ENCODE assay signal across 20 cellular contexts in the genomic region with DNA sequence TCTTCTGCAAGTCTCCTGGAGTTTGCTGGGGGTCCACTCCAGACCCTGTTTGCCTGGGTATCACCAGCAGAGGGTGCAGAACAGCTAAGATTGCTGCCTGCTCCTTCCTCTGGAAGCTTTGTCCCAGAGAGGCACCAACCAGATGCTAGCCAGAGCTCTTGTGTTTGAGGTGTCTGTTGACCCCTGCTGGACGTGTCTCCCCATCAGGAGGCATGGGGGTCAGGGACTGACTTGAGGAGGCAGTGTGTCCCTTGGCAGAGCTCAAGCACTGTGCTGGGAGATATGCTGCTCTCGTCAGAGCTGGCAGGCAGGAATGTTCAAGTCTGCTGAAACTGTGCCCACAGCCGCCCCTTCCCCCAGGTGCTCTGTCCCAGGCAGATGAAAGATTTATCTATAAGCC.
A peak's percentile ranks its signal among the peaks of the same experiment; 100 is the strongest.
DNase-seq lines count a peak whose midpoint lies in the region; ATAC-seq and TF ChIP-seq lines count a peak whose summit lies in the region.
"Had no signal": no experiment of that assay in that cellular context is flagged by ENCODE, and none has a peak within 500 bp of the region (broad histone marks: within the 10 kb centered on the region; RNA-seq: fewer than 3 reads in every experiment).

No MANE protein-coding gene starts in this region.

- H3K18ac ChIP-seq in neuronal stem cell (ENCODE audit: low read length), result peak overlapping the region; percentile 2

- no peak for TF ChIP-seq EP300 in Ishikawa (IDR thresholded peaks at IDR 0.05; ENCODE audit: borderline replicate concordance)

- no peak overlapping the region for H2BK15ac ChIP-seq in neuronal stem cell (ENCODE audit: low read length)

- H4K91ac ChIP-seq in neuronal stem cell (ENCODE audit: low read depth, low read length, poor library complexity), result no peak overlapping the region

- H3K27me3 ChIP-seq in endodermal cell (ENCODE audit: control insufficient read depth, insufficient read depth, low read length, poor library complexity, severe bottlenecking), result no peaks in the 10 kb centered on the region
- H3K27me3 ChIP-seq in neuronal stem cell (ENCODE audit: control insufficient read depth in 3 of 3, insufficient read depth in 3 of 3, low read depth in 1 of 3, low read length in 3 of 3), result no peaks in the 10 kb centered on the region
- H3K27me3 ChIP-seq: BLaER1 treated with 17β-estradiol and CSF1 and Interleukin-3, amounts not matched to agents 10 nM and 100 nM had no signal

- peaks cover 6% of the 10 kb centered on the region for H3K9me3 Mint-ChIP-seq in endodermal cell
- H3K9me3 Mint-ChIP-seq in stimulated activated naive CD8-positive, alpha-beta T cell treated with anti-CD3 and anti-CD28 coated beads, Interleukin-15, amount 100 ng/mL, for 72 hours, result peaks cover 5 to 18% of the 10 kb centered on the region in 2 donors

- H3K4me1 ChIP-seq in endodermal cell (ENCODE audit: control insufficient read depth, insufficient read depth, low read length) (no peaks in the 10 kb centered on the region), neuronal stem cell (ENCODE audit: control insufficient read depth in 2 of 2, insufficient read depth in 1 of 2, low read depth in 1 of 2, low read length in 2 of 2) (no peaks in the 10 kb centered on the region)
- H3K4me1 ChIP-seq: BLaER1 treated with 17β-estradiol and CSF1 and Interleukin-3, amounts not matched to agents 10 nM and 100 nM; HAP-1 had no signal

- no peaks in the 10 kb centered on the region for H3K36me3 ChIP-seq in endodermal cell (ENCODE audit: control insufficient read depth, insufficient read depth, low read length)
- no peaks in the 10 kb centered on the region for H3K36me3 ChIP-seq in neuronal stem cell (replicated peaks in 1 of 2; ENCODE audit: control insufficient read depth in 2 of 2, insufficient read depth in 2 of 2, low read length in 2 of 2)
- H3K36me3 ChIP-seq: BLaER1 treated with 17β-estradiol and CSF1 and Interleukin-3, amounts not matched to agents 10 nM and 100 nM; HAP-1 had no signal

- no peak overlapping the region for H2BK120ac ChIP-seq in neuronal stem cell (ENCODE audit: low read depth, low read length)

- no peaks in the 10 kb centered on the region for H3K9me3 ChIP-seq in endodermal cell (ENCODE audit: control insufficient read depth, low read length)
- H3K9me3 ChIP-seq in neuronal stem cell (replicated peaks in 1 of 2; ENCODE audit: control insufficient read depth in 2 of 2, insufficient read depth in 1 of 2, low read depth in 1 of 2, low read length in 2 of 2), result no peaks in the 10 kb centered on the region
- H3K9me3 ChIP-seq: HAP-1 had no signal

- no peak overlapping the region for H2BK5ac ChIP-seq in neuronal stem cell (ENCODE audit: low read length)

- 84 to 100% methylated on average over 1 to 3 of the region's 3 CpGs for WGBS in endodermal cell (ENCODE audit: insufficient coverage in 1 of 2, insufficient read length in 1 of 2), 2 experiments
- WGBS in neuronal stem cell (ENCODE audit: extremely low coverage in 2 of 2, insufficient read length in 2 of 2, insufficient replicate concordance in 1 of 2), 2 donors, result no CpG with 5 or more reads among the region's 3 CpGs

- H3K4me3 ChIP-seq in endodermal cell (ENCODE audit: low read length), result no peak overlapping the region
- no peak overlapping the region for H3K4me3 ChIP-seq in neuronal stem cell (ENCODE audit: low read length in 2 of 2)
- H3K4me3 ChIP-seq: BLaER1 treated with 17β-estradiol and CSF1 and Interleukin-3, amounts not matched to agents 10 nM and 100 nM; HAP-1 had no signal

- H3K4me1 Mint-ChIP-seq in endodermal cell, result no peaks in the 10 kb centered on the region
- H3K4me1 Mint-ChIP-seq in stimulated activated naive CD8-positive, alpha-beta T cell treated with anti-CD3 and anti-CD28 coated beads, Interleukin-15, amount 100 ng/mL, for 72 hours, result no peaks in the 10 kb centered on the region
- H3K4me1 Mint-ChIP-seq: B cell; CD4-positive, CD25-positive, alpha-beta regulatory T cell; CD8-positive, alpha-beta memory T cell; IgD-negative memory B cell had no signal

- H3K36me3 Mint-ChIP-seq in endodermal cell (ENCODE audit: low read depth), result no peaks in the 10 kb centered on the region
- H3K36me3 Mint-ChIP-seq: CD4-positive, CD25-positive, alpha-beta regulatory T cell had no signal

- H3K9ac ChIP-seq in endodermal cell (ENCODE audit: extremely low read depth, low read length, poor library complexity, severe bottlenecking) (no peak overlapping the region), neuronal stem cell (ENCODE audit: low read depth, low read length, poor library complexity) (no peak overlapping the region)
- H3K9ac ChIP-seq: BLaER1 treated with 17β-estradiol and CSF1 and Interleukin-3, amounts not matched to agents 10 nM and 100 nM had no signal

- no peaks in the 10 kb centered on the region for H3K79me1 ChIP-seq in neuronal stem cell (ENCODE audit: low read depth, low read length)

- no peak overlapping the region for H4K8ac ChIP-seq in neuronal stem cell (ENCODE audit: low read depth, low read length)

- no peak overlapping the region for H2BK12ac ChIP-seq in neuronal stem cell (ENCODE audit: low read length)

- no peak overlapping the region for H3K23ac ChIP-seq in neuronal stem cell (ENCODE audit: low read depth, low read length, poor library complexity)

- TF ChIP-seq CTCF in endodermal cell (conservative IDR thresholded peaks at IDR 0.05), result peak; percentile 52

- no peak overlapping the region for H2AFZ ChIP-seq in neuronal stem cell (ENCODE audit: low read length)

- TF ChIP-seq RAD21 in Ishikawa (IDR thresholded peaks at IDR 0.05; ENCODE audit: low read depth), result peak; percentile 11; the same call in 1 of the 2 replicates

- no peak overlapping the region for H2AK5ac ChIP-seq in neuronal stem cell (ENCODE audit: low read depth, low read length)

- DNase-seq in ELF-1 (ENCODE audit: low read depth, low spot score) (peak; percentile 3), endodermal cell (peak; percentile 49), neuronal stem cell (ENCODE audit: low spot score) (no peak), HPDE6-E6E7 (ENCODE audit: extremely low spot score) (no peak), ecto neural progenitor cell (ENCODE audit: low spot score) (no peak)
- DNase-seq in stimulated activated naive CD8-positive, alpha-beta T cell treated with anti-CD3 and anti-CD28 coated beads, Interleukin-15, amount 100 ng/mL, for 72 hours, result no peak
- DNase-seq: 8988T; CD4-positive, CD25-positive, alpha-beta regulatory T cell; CD8-positive, alpha-beta memory T cell; COR-L47; GDM1; GOT3; KG1 had no signal

- no peak overlapping the region for H3K4me3 Mint-ChIP-seq in endodermal cell
- H3K4me3 Mint-ChIP-seq in stimulated activated naive CD8-positive, alpha-beta T cell treated with anti-CD3 and anti-CD28 coated beads, Interleukin-15, amount 100 ng/mL, for 72 hours, result no peak overlapping the region
- H3K4me3 Mint-ChIP-seq: B cell; CD4-positive, CD25-positive, alpha-beta regulatory T cell; CD8-positive, alpha-beta memory T cell; IgD-negative memory B cell had no signal

- ATAC-seq in stimulated activated naive CD8-positive, alpha-beta T cell treated with anti-CD3 and anti-CD28 coated beads, Interleukin-15, amount 100 ng/mL, for 72 hours, result no peak
- ATAC-seq in activated CD4-positive, CD25-positive, alpha-beta regulatory T cell treated with anti-CD3 and anti-CD28 coated beads, Interleukin-2, amount 50 U/mL, for 24 hours, result no peak
- ATAC-seq: HepG2 had no signal

- no peak overlapping the region for H3K4ac ChIP-seq in neuronal stem cell (ENCODE audit: low read length)

- H3K4me2 ChIP-seq in neuronal stem cell (ENCODE audit: insufficient read depth, low read length, poor library complexity, severe bottlenecking), result no peak overlapping the region
- H3K4me2 ChIP-seq: BLaER1 treated with 17β-estradiol and CSF1 and Interleukin-3, amounts not matched to agents 10 nM and 100 nM had no signal

- H3K27ac Mint-ChIP-seq in endodermal cell, result no peak overlapping the region
- no peak overlapping the region for H3K27ac Mint-ChIP-seq in stimulated activated naive CD8-positive, alpha-beta T cell treated with anti-CD3 and anti-CD28 coated beads, Interleukin-15, amount 100 ng/mL, for 72 hours
- H3K27ac Mint-ChIP-seq: B cell; CD4-positive, CD25-positive, alpha-beta regulatory T cell; CD8-positive, alpha-beta memory T cell; IgD-negative memory B cell had no signal

- no peaks in the 10 kb centered on the region for H3K27me3 Mint-ChIP-seq in endodermal cell (ENCODE audit: insufficient read depth)
- no peaks in the 10 kb centered on the region for H3K27me3 Mint-ChIP-seq in stimulated activated naive CD8-positive, alpha-beta T cell treated with anti-CD3 and anti-CD28 coated beads, Interleukin-15, amount 100 ng/mL, for 72 hours

- no peak overlapping the region for H3K27ac ChIP-seq in endodermal cell (ENCODE audit: low read depth, low read length)
- H3K27ac ChIP-seq in neuronal stem cell (replicated peaks; ENCODE audit: low read length), result no peak overlapping the region
- H3K27ac ChIP-seq: BLaER1 treated with 17β-estradiol and CSF1 and Interleukin-3, amounts not matched to agents 10 nM and 100 nM had no signal

- no peak overlapping the region for H3K14ac ChIP-seq in neuronal stem cell (ENCODE audit: low read length)

TF ChIP-seq in Ishikawa, 13 proteins besides CTCF, POLR2A, EP300 and RAD21 (continues in another document):
- TF ChIP-seq YY1 (IDR thresholded peaks at IDR 0.05; ENCODE audit: low read depth), result no peak
- TF ChIP-seq CEBPB (IDR thresholded peaks at IDR 0.05), result no peak
- TF ChIP-seq, protein P1, sequence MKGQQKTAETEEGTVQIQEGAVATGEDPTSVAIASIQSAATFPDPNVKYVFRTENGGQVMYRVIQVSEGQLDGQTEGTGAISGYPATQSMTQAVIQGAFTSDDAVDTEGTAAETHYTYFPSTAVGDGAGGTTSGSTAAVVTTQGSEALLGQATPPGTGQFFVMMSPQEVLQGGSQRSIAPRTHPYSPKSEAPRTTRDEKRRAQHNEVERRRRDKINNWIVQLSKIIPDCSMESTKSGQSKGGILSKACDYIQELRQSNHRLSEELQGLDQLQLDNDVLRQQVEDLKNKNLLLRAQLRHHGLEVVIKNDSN (IDR thresholded peaks at IDR 0.05), result no peak
- no peak for TF ChIP-seq EGR1 (IDR thresholded peaks at IDR 0.05)
- TF ChIP-seq TEAD4 (IDR thresholded peaks at IDR 0.05), result no peak
- TF ChIP-seq ZBTB7A (IDR thresholded peaks at IDR 0.05; ENCODE audit: low read depth), result no peak
- TF ChIP-seq TCF12 (IDR thresholded peaks at IDR 0.05; ENCODE audit: low read depth), result no peak
- no peak for TF ChIP-seq CREB1 (IDR thresholded peaks at IDR 0.05; ENCODE audit: low read depth)
- no peak for TF ChIP-seq TAF1 (IDR thresholded peaks at IDR 0.05; ENCODE audit: low read depth)
- TF ChIP-seq, protein P2, sequence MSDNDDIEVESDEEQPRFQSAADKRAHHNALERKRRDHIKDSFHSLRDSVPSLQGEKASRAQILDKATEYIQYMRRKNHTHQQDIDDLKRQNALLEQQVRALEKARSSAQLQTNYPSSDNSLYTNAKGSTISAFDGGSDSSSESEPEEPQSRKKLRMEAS (IDR thresholded peaks at IDR 0.05), result no peak
- TF ChIP-seq NFIC (IDR thresholded peaks at IDR 0.05), result no peak

Comparison
In these comparisons a context has a peak if more than half of its experiments do, and no peak if none do; other contexts are left out.
1. DNase-seq: peak in ELF-1 (single experiment) and endodermal cell (single experiment); none in neuronal stem cell (single experiment), stimulated activated naive CD8-positive, alpha-beta T cell treated with anti-CD3 and anti-CD28 coated beads, Interleukin-15, amount 100 ng/mL, for 72 hours (0 of 2), HPDE6-E6E7 (single experiment) and ecto neural progenitor cell (single experiment).